In the genomic region with DNA sequence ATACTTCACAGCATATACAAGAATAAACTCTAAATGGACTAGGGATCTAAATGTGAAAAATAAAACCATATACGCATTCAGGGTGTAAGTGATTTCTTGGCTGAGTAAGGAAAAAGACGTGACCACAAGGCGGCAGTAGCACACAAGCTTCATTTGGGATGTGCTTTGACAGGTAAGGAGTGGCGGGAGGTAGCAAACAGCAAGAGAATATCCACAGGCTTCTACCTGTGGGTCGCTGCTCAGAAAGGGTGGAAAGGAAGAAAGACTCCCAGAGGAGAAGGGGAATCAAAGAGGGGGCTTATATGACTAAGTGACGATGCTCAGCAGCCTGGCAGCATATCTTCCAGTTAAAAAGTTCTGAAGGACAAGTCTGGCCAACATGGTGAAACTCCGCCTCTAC, we compare ENCODE assay signal across 8 cellular contexts. TPM values are rescaled to one million over a fixed set of nuclear protein-coding genes. Genes with fewer than 3 reads are reported as not detected.
A peak's percentile ranks its signal among the peaks of the same experiment; 100 is the strongest.
DNase-seq lines count a peak whose midpoint lies in the region; ATAC-seq and TF ChIP-seq lines count a peak whose summit lies in the region.

No MANE protein-coding gene starts in this region.

- intact Hi-C loops in Panc1 (cut with micrococcal nuclease; ENCODE audit: unreplicated experiment), result loop anchor here (10.0 kb wide), 2 partner anchors 208 to 272 kb away; no protein-coding TSS in a partner anchor

- no TSS peak for BruUV-seq in Panc1 (replicated peaks; lab: Mats Ljungman, UMichigan)

- H3K79me2 ChIP-seq in KMS-11 (ENCODE audit: insufficient read depth, low read depth), result peaks cover 23% of the 10 kb centered on the region

- no peak overlapping the region for H3K4me3 ChIP-seq in KMS-11 (IDR thresholded peaks at IDR 0.05; ENCODE audit: insufficient read depth, low read depth, low read length)
- no peak overlapping the region for H3K4me3 ChIP-seq in Panc1 (ENCODE audit: low read depth in 2 of 2, low read length in 2 of 2)
- no peak overlapping the region for H3K4me3 ChIP-seq in fibroblast of mammary gland (ENCODE audit: control insufficient read depth, low read depth, low read length)

- peak; percentile 63; the same call in 1 of the 2 replicates for ATAC-seq in Panc1
- no peak for ATAC-seq in HG03025 (IDR thresholded peaks at IDR 0.05; ENCODE audit: low FRiP score, unreplicated experiment)

- in situ Hi-C loops in Panc1 (cut with HindIII; ENCODE audit: low pct_unique_long_range_greater_than_20kb, low sequenced_read_pairs), result no loop called here

- TF ChIP-seq CTCF in KMS-11 (conservative IDR thresholded peaks at IDR 0.05; ENCODE audit: low read depth, low read length) (peak; percentile 55), Panc1 (IDR thresholded peaks at IDR 0.05) (peak; percentile 82), fibroblast of mammary gland (conservative IDR thresholded peaks at IDR 0.05; ENCODE audit: control insufficient read depth, insufficient read depth, low read depth, low read length) (peak; percentile 82)

- CTCF ChIA-PET in Panc1 (lab: Charles Lee), result interaction anchor here (0.7 kb wide), 1 partner anchor 18 kb away, joined by 4 read pairs; no protein-coding TSS in a partner anchor

- no peaks in the 10 kb centered on the region for H4K20me1 ChIP-seq in KMS-11 (ENCODE audit: insufficient read depth)

- POLR2A ChIA-PET in Panc1 (lab: Charles Lee), result no interaction called here

- peaks cover 2% of the 10 kb centered on the region; the same call in 1 of the 2 replicates for H3K9me3 ChIP-seq in Panc1 (ENCODE audit: control insufficient read depth, insufficient read depth, low read depth, low read length)

- no peaks in the 10 kb centered on the region for H3K36me3 ChIP-seq in KMS-11 (ENCODE audit: insufficient read depth)
- H3K36me3 ChIP-seq in Panc1 (ENCODE audit: control insufficient read depth, insufficient read depth, low read length), result peaks cover 6% of the 10 kb centered on the region; the same call in 1 of the 2 replicates

- H3K9ac ChIP-seq in KMS-11, result no peak overlapping the region

- H3K27me3 ChIP-seq in KMS-11 (ENCODE audit: insufficient read depth, low read depth), result no peaks in the 10 kb centered on the region
- H3K27me3 ChIP-seq in Panc1 (ENCODE audit: control insufficient read depth, insufficient read depth, low read length), result no peaks in the 10 kb centered on the region

- H3K4me1 ChIP-seq in KMS-11 (ENCODE audit: low read depth, poor library complexity, severe bottlenecking), result no peaks in the 10 kb centered on the region
- H3K4me1 ChIP-seq in Panc1 (ENCODE audit: control insufficient read depth, insufficient read depth, low read length), result no peaks in the 10 kb centered on the region

- no peak overlapping the region for H3K27ac ChIP-seq in KMS-11
- H3K27ac ChIP-seq in Panc1 (ENCODE audit: low read length), result no peak overlapping the region

- DNase-seq in COLO668 (lab: John Stamatoyannopoulos, UW; ENCODE audit: unreplicated experiment) (peak; percentile 73), Panc1 (ENCODE audit: low read depth, low spot score) (peak; percentile 51), fibroblast of mammary gland (ENCODE audit: low read depth) (peak; percentile 74), non-pigmented ciliary epithelial cell (ENCODE audit: low read depth) (peak; percentile 26), superior temporal gyrus (ENCODE audit: extremely low spot score) (peak; percentile 71)
- peak; percentile 85 for DNase-seq in activated T-cell treated with anti-CD3 and anti-CD28 coated beads, Interleukin-2, amount 50 U/mL, for 48 hours

- H2AFZ ChIP-seq in KMS-11 (ENCODE audit: low read depth), result no peak overlapping the region

- no peak overlapping the region for H3K4me2 ChIP-seq in KMS-11

RNA-seq across cellular contexts. Expression of a gene that starts 2.5 kb away (rescaled TPM):
- 48.4 TPM for total RNA-seq in Panc1 (2021; ENCODE audit: unreplicated experiment)
- 3.6 TPM for polyA plus RNA-seq in Panc1 (2012; ENCODE audit: insufficient read length)

RNA-seq across cellular contexts. Expression of a gene that starts 34.3 kb away (rescaled TPM):
- 15.9 TPM for total RNA-seq in Panc1 (2021; ENCODE audit: unreplicated experiment)
- polyA plus RNA-seq in Panc1 (2012; ENCODE audit: insufficient read length), result 9.9 TPM

RNA-seq across cellular contexts. Expression of a gene that starts 48.3 kb away (rescaled TPM):
- total RNA-seq in Panc1 (2021; ENCODE audit: unreplicated experiment), result 6.1 TPM
- 1.8 TPM for polyA plus RNA-seq in Panc1 (2012; ENCODE audit: insufficient read length)

Comparison
In these comparisons a context has a peak if more than half of its experiments do, and no peak if none do; other contexts are left out.
1. DNase-seq: peak in every context shown above with its lines; median percentile 85 in activated T-cell treated with anti-CD3 and anti-CD28 coated beads, Interleukin-2, amount 50 U/mL, for 48 hours; 74 in fibroblast of mammary gland; 73 in COLO668; 71 in superior temporal gyrus; 51 in Panc1; 26 in non-pigmented ciliary epithelial cell.